13 cellular contexts compared by ENCODE assay signal in genomic region chr10:133390597-133391248, GRCh38. TPM values are rescaled to one million over a fixed set of nuclear protein-coding genes. Genes with fewer than 3 reads are reported as not detected.
A peak's percentile ranks its signal among the peaks of the same experiment; 100 is the strongest.
DNase-seq lines count a peak whose midpoint lies in the region; ATAC-seq, FAIRE-seq and TF ChIP-seq lines count a peak whose summit lies in the region.
"Had no signal": no experiment of that assay in that cellular context is flagged by ENCODE, and none has a peak within 500 bp of the region (broad histone marks: within the 10 kb centered on the region; RNA-seq: fewer than 3 reads in every experiment).

No MANE protein-coding gene starts in this region.

- no peak for TF ChIP-seq EP300 in H1 (IDR thresholded peaks at IDR 0.05; ENCODE audit: borderline replicate concordance in 1 of 2, low read depth in 2 of 2, low read length in 2 of 2)

- no peak for FAIRE-seq in H1 (lab: Jason Lieb, UNC)
- FAIRE-seq: G401.6 had no signal

- peaks cover 0 to 12% of the 10 kb centered on the region in 2 experiments; a peak in 2 of 4 replicates for H3K79me2 ChIP-seq in H1 (ENCODE audit: control insufficient read depth in 1 of 2, insufficient read depth in 2 of 2, low read length in 2 of 2)

- no peaks in the 10 kb centered on the region for H3K9me3 ChIP-seq in H1 (ENCODE audit: insufficient read depth in 2 of 2, low read depth in 1 of 2, low read length in 1 of 2)
- H3K9me3 ChIP-seq: gastroesophageal sphincter, lower lobe of right lung had no signal

- H3K9me3 Mint-ChIP-seq in activated T-cell treated with anti-CD3 and anti-CD28 coated beads, Interleukin-2, amount 50 U/mL, for 24 hours = no peaks in the 10 kb centered on the region
- H3K9me3 Mint-ChIP-seq in T-cell = no peaks in the 10 kb centered on the region
- H3K9me3 Mint-ChIP-seq: HFFc6 had no signal

- no peaks in the 10 kb centered on the region for H3K27me3 ChIP-seq in H1 (replicated peaks in 1 of 4; ENCODE audit: control insufficient read depth in 3 of 4, extremely low read depth in 1 of 4, insufficient read depth in 3 of 4, low read length in 3 of 4)
- H3K27me3 ChIP-seq: gastroesophageal sphincter had no signal

- H3K4ac ChIP-seq in H1 (replicated peaks; ENCODE audit: insufficient read length, low read depth, low read length) = no peak overlapping the region

- peak; percentile 46 for DNase-seq in activated T-cell treated with anti-CD3 and anti-CD28 coated beads, Interleukin-2, amount 50 U/mL, for 24 hours
- no peak for DNase-seq in activated T-cell treated with anti-CD3 and anti-CD28 coated beads for 4 hours
- DNase-seq in T-cell = peak in 1 of 34 experiments; percentile 17
- no peak for DNase-seq in H1 (ENCODE audit: low read depth in 1 of 2, low spot score in 2 of 2)
- DNase-seq in stimulated activated CD8-positive, alpha-beta memory T cell treated with anti-CD3 and anti-CD28 coated beads, Interleukin-4, amount 100 ng/mL, for 48 hours = peak; percentile 36
- DNase-seq in NCI-H2081 (lab: John Stamatoyannopoulos, UW) = no peak
- no peak for DNase-seq in NCI-H526 (lab: John Stamatoyannopoulos, UW)
- DNase-seq: HFFc6, MV-4-11 had no signal

- no peak for TF ChIP-seq RAD21 in H1 (IDR thresholded peaks at IDR 0.05 in 1 of 2, conservative IDR thresholded peaks at IDR 0.05 in 1 of 2; ENCODE audit: low read depth in 2 of 2, low read length in 2 of 2)

- CTCF ChIA-PET in T-cell (lab: Charles Lee) (interaction anchor here in 1 of 2 donors (0.7 kb wide), 2 partner anchors 61 to 131 kb away, joined by 3 to 4 read pairs; no protein-coding TSS in a partner anchor), H1 (lab: Charles Lee; ENCODE audit: partially characterized antibody) (interaction anchor here (1.6 to 1.9 kb wide), 2 partner anchors 61 to 63 kb away, joined by 4 to 5 read pairs; no protein-coding TSS in a partner anchor)

- H4K5ac ChIP-seq in H1 (ENCODE audit: insufficient read length, low read depth, low read length) = no peak overlapping the region

- POLR2A ChIA-PET in T-cell (lab: Charles Lee) = interaction anchor here in 1 of 2 donors (1.4 kb wide), 1 partner anchor 10 kb away, joined by 3 read pairs; no protein-coding TSS in a partner anchor
- POLR2A ChIA-PET in H1 (lab: Charles Lee; ENCODE audit: partially characterized antibody) = interaction anchor here (0.8 to 6.0 kb wide), 4 partner anchors 10 to 35 kb away, joined by 3 to 25 read pairs (median 4); partner anchors contain the start of gene PAOX

- peak overlapping the region; percentile 63 for H3K4me3 Mint-ChIP-seq in activated T-cell treated with anti-CD3 and anti-CD28 coated beads, Interleukin-2, amount 50 U/mL, for 24 hours
- peak overlapping the region in 2 of 3 donors; percentile 78 to 84 for H3K4me3 Mint-ChIP-seq in T-cell
- H3K4me3 Mint-ChIP-seq: HFFc6 had no signal

- H3K4me1 Mint-ChIP-seq in activated T-cell treated with anti-CD3 and anti-CD28 coated beads, Interleukin-2, amount 50 U/mL, for 24 hours (ENCODE audit: low read depth) = peaks cover 58% of the 10 kb centered on the region
- H3K4me1 Mint-ChIP-seq in T-cell = peaks cover 35 to 58% (median 56%) of the 10 kb centered on the region in 3 donors

- no peak overlapping the region for H2BK5ac ChIP-seq in H1 (ENCODE audit: low read depth, low read length)

- H3K36me3 Mint-ChIP-seq in activated T-cell treated with anti-CD3 and anti-CD28 coated beads, Interleukin-2, amount 50 U/mL, for 24 hours (ENCODE audit: low read depth) = peaks cover 16% of the 10 kb centered on the region
- peaks cover 6% of the 10 kb centered on the region for H3K36me3 Mint-ChIP-seq in T-cell

- no peak for TF ChIP-seq CTCF in H1 (IDR thresholded peaks at IDR 0.05; ENCODE audit: control extremely low read depth in 1 of 3, insufficient read depth in 1 of 3, low read depth in 1 of 3, low read length in 3 of 3)

- H3K27ac Mint-ChIP-seq in activated T-cell treated with anti-CD3 and anti-CD28 coated beads, Interleukin-2, amount 50 U/mL, for 24 hours = peak overlapping the region; percentile 97
- H3K27ac Mint-ChIP-seq in T-cell = peak overlapping the region; percentile 95 to 96
- H3K27ac Mint-ChIP-seq: HFFc6 had no signal

- H3K14ac ChIP-seq in H1 (ENCODE audit: insufficient read length) = no peak overlapping the region

- H3K79me1 ChIP-seq in H1 (ENCODE audit: low read depth, low read length) = no peaks in the 10 kb centered on the region; the same call in 1 of the 2 replicates

- no peak for ATAC-seq in T-cell (replicated peaks in 1 of 4)
- ATAC-seq in HG02870 (IDR thresholded peaks at IDR 0.05; ENCODE audit: unreplicated experiment) = no peak
- ATAC-seq: gastroesophageal sphincter, lower lobe of right lung had no signal

- H3K4me3 ChIP-seq in H1 (ENCODE audit: extremely low read depth in 1 of 4, insufficient read depth in 2 of 4, low read depth in 3 of 4, low read length in 4 of 4) = no peak overlapping the region
- H3K4me3 ChIP-seq: gastroesophageal sphincter had no signal

- peaks cover 0 to 3% (median 0%) of the 10 kb centered on the region in 4 experiments; a peak in 3 of 7 replicates for H3K4me1 ChIP-seq in H1 (replicated peaks in 1 of 4; ENCODE audit: control insufficient read depth in 3 of 4, insufficient read depth in 4 of 4, low read length in 3 of 4)

- H3K23me2 ChIP-seq in H1 (ENCODE audit: low read depth, low read length) = peaks cover 2% of the 10 kb centered on the region; the same call in 1 of the 2 replicates

- no peaks in the 10 kb centered on the region for H4K20me1 ChIP-seq in H1 (replicated peaks in 1 of 2; ENCODE audit: control insufficient read depth in 1 of 2, insufficient read depth in 2 of 2, low read length in 2 of 2)

- no peak overlapping the region for H4K91ac ChIP-seq in H1 (replicated peaks; ENCODE audit: insufficient read length, low read length)

- H3K23ac ChIP-seq in H1 (ENCODE audit: insufficient read length) = no peak overlapping the region

- no peak overlapping the region for H3K18ac ChIP-seq in H1 (ENCODE audit: extremely low read depth, low read length)

- no peaks in the 10 kb centered on the region for H3K27me3 Mint-ChIP-seq in activated T-cell treated with anti-CD3 and anti-CD28 coated beads, Interleukin-2, amount 50 U/mL, for 24 hours
- no peaks in the 10 kb centered on the region for H3K27me3 Mint-ChIP-seq in T-cell

- H4K8ac ChIP-seq in H1 (ENCODE audit: extremely low read depth, insufficient read depth, low read length) = no peak overlapping the region

- no peak overlapping the region for H2AK5ac ChIP-seq in H1 (ENCODE audit: low read depth, low read length)

- no peak overlapping the region for H2BK12ac ChIP-seq in H1 (ENCODE audit: low read depth, low read length)

- H3K4me2 ChIP-seq in H1 (ENCODE audit: insufficient read depth in 1 of 2, low read depth in 2 of 2, low read length in 2 of 2) = no peak overlapping the region

- H2BK15ac ChIP-seq in H1 (ENCODE audit: low read length) = no peak overlapping the region

- H3K27ac ChIP-seq in H1 (ENCODE audit: low read depth, low read length) = no peak overlapping the region

- no peak overlapping the region for H2BK20ac ChIP-seq in H1 (ENCODE audit: low read length)

- H3K9ac ChIP-seq in H1 (replicated peaks in 1 of 4; ENCODE audit: extremely low read depth in 1 of 4, low read depth in 3 of 4, low read length in 3 of 4) = no peak overlapping the region

- H3K56ac ChIP-seq in H1 (replicated peaks; ENCODE audit: insufficient read length, low read depth, low read length) = no peak overlapping the region

- H3K36me3 ChIP-seq in H1 (ENCODE audit: control insufficient read depth in 2 of 4, insufficient read depth in 4 of 4, low read length in 3 of 4) = peaks cover 0 to under 1% (median 0%) of the 10 kb centered on the region in 4 experiments; a peak in 2 of 8 replicates

- no peak for TF ChIP-seq POLR2A in H1 (IDR thresholded peaks at IDR 0.05; ENCODE audit: control extremely low read depth in 1 of 2, low read depth in 2 of 2, low read length in 2 of 2)

- H2AFZ ChIP-seq in H1 (ENCODE audit: low read length) = no peak overlapping the region

- no peak overlapping the region for H2BK120ac ChIP-seq in H1 (replicated peaks; ENCODE audit: low read depth, low read length)

- WGBS in H1 (ENCODE audit: extremely low coverage in 1 of 2, insufficient coverage in 1 of 2, insufficient read length in 1 of 2, insufficient replicate concordance in 2 of 2, low coverage in 1 of 2, low lambda C conversion rate in 2 of 2, missing lambda C conversion rate in 1 of 2), 2 experiments = 95% methylated on average over 19 of the region's 19 CpGs; no CpG with 5 or more reads in 1 of the 2 experiments

RNA-seq across cellular contexts. Expression of gene MTG1, which starts 3.2 kb away (rescaled TPM):
- 10 to 100 TPM; 46.7 to 79.3 (median 69.4) TPM for total RNA-seq in T-cell
- 56.6 and 57.8 TPM in 2 replicates for total RNA-seq in H1 (2021; fragmentation: NEBNext Ultra II Directional; extraction: Animal tissue kit (Norgen Biotek cat#: 25700))
- polyA plus RNA-seq in H1 (2011; rRNA removed) = 81.6 and 97.2 TPM in 2 replicates
- 119 TPM for polyA plus RNA-seq in H1 (2011; cell fraction: cytosol; rRNA removed)
- polyA plus RNA-seq in H1 (2011; cell fraction: nucleus; rRNA removed) = 159 TPM
- 58.2 to 80.0 TPM (median 65.1 TPM) in 4 replicates for polyA plus RNA-seq in H1 (2012, experiment 1 of 2)
- 65.0 TPM for polyA plus RNA-seq in H1 (2012, experiment 2 of 2)
- polyA plus RNA-seq in H1 (2013, experiment 1 of 2) = 49.7 TPM
- 44.0 TPM for polyA plus RNA-seq in H1 (2013, experiment 2 of 2)
- 52.2 and 67.8 TPM in 2 replicates for polyA minus RNA-seq in H1 (2011; rRNA and poly(A)+ RNA removed)
- polyA minus RNA-seq in H1 (2011; cell fraction: cytosol; rRNA and poly(A)+ RNA removed) = 40.6 TPM
- 52.3 TPM for polyA minus RNA-seq in H1 (2011; cell fraction: nucleus; rRNA and poly(A)+ RNA removed)

RNA-seq across cellular contexts. Expression of gene PAOX, which starts 11.7 kb away (rescaled TPM):
- 10 to 100 TPM in 3 of 5 donors, 1 to 10 TPM in 2; 4.3 to 20.0 (median 14.5) TPM for total RNA-seq in T-cell
- 4.2 and 4.3 TPM in 2 replicates for total RNA-seq in H1 (2021; fragmentation: NEBNext Ultra II Directional; extraction: Animal tissue kit (Norgen Biotek cat#: 25700))
- polyA plus RNA-seq in H1 (2011; rRNA removed) = 3.7 and 6.5 TPM in 2 replicates
- polyA plus RNA-seq in H1 (2011; cell fraction: cytosol; rRNA removed) = 4.5 TPM
- 7.1 TPM for polyA plus RNA-seq in H1 (2011; cell fraction: nucleus; rRNA removed)
- 3.9 to 5.0 TPM (median 4.5 TPM) in 4 replicates for polyA plus RNA-seq in H1 (2012, experiment 1 of 2)
- 4.7 TPM for polyA plus RNA-seq in H1 (2012, experiment 2 of 2)
- polyA plus RNA-seq in H1 (2013, experiment 1 of 2) = 2.6 TPM
- 2.5 TPM for polyA plus RNA-seq in H1 (2013, experiment 2 of 2)
- polyA minus RNA-seq in H1 (2011; rRNA and poly(A)+ RNA removed) = 2.3 and 2.9 TPM in 2 replicates
- 2.6 TPM for polyA minus RNA-seq in H1 (2011; cell fraction: cytosol; rRNA and poly(A)+ RNA removed)
- polyA minus RNA-seq in H1 (2011; cell fraction: nucleus; rRNA and poly(A)+ RNA removed) = 3.4 TPM

RNA-seq across cellular contexts. Expression of gene ECHS1, which starts 17.6 kb away (rescaled TPM):
- total RNA-seq in T-cell = 10 to 100 TPM; 17.6 to 31.7 (median 27.2) TPM
- total RNA-seq in H1 (2021; fragmentation: NEBNext Ultra II Directional; extraction: Animal tissue kit (Norgen Biotek cat#: 25700)) = 101 and 108 TPM in 2 replicates
- polyA plus RNA-seq in H1 (2011; rRNA removed) = 41.7 and 52.2 TPM in 2 replicates
- 45.6 TPM for polyA plus RNA-seq in H1 (2011; cell fraction: cytosol; rRNA removed)
- polyA plus RNA-seq in H1 (2011; cell fraction: nucleus; rRNA removed) = 57.4 TPM
- 89.7 to 117 TPM (median 107 TPM) in 4 replicates for polyA plus RNA-seq in H1 (2012, experiment 1 of 2)
- 170 TPM for polyA plus RNA-seq in H1 (2012, experiment 2 of 2)
- 78.8 TPM for polyA plus RNA-seq in H1 (2013, experiment 1 of 2)
- polyA plus RNA-seq in H1 (2013, experiment 2 of 2) = 83.3 TPM
- 23.2 and 29.4 TPM in 2 replicates for polyA minus RNA-seq in H1 (2011; rRNA and poly(A)+ RNA removed)
- polyA minus RNA-seq in H1 (2011; cell fraction: cytosol; rRNA and poly(A)+ RNA removed) = 33.2 TPM
- polyA minus RNA-seq in H1 (2011; cell fraction: nucleus; rRNA and poly(A)+ RNA removed) = 10.3 TPM

RNA-seq across cellular contexts. Expression of gene FUOM, which starts 32.9 kb away (rescaled TPM):
- total RNA-seq in T-cell = 10 to 100 TPM in 4 of 5 donors, 1 to 10 TPM in 1; 9.4 to 30.3 (median 26.9) TPM
- total RNA-seq in H1 (2021; fragmentation: NEBNext Ultra II Directional; extraction: Animal tissue kit (Norgen Biotek cat#: 25700)) = 21.1 and 22.0 TPM in 2 replicates
- polyA plus RNA-seq in H1 (2011; rRNA removed) = 30.4 and 41.6 TPM in 2 replicates
- 34.4 TPM for polyA plus RNA-seq in H1 (2011; cell fraction: cytosol; rRNA removed)
- 40.7 TPM for polyA plus RNA-seq in H1 (2011; cell fraction: nucleus; rRNA removed)
- 14.1 to 21.4 TPM (median 19.5 TPM) in 4 replicates for polyA plus RNA-seq in H1 (2012, experiment 1 of 2)
- polyA plus RNA-seq in H1 (2012, experiment 2 of 2) = 31.3 TPM
- polyA plus RNA-seq in H1 (2013, experiment 1 of 2) = 26.0 TPM
- 24.2 TPM for polyA plus RNA-seq in H1 (2013, experiment 2 of 2)
- polyA minus RNA-seq in H1 (2011; rRNA and poly(A)+ RNA removed) = 3.3 and 4.7 TPM in 2 replicates
- polyA minus RNA-seq in H1 (2011; cell fraction: cytosol; rRNA and poly(A)+ RNA removed) = 13.8 TPM
- polyA minus RNA-seq in H1 (2011; cell fraction: nucleus; rRNA and poly(A)+ RNA removed) = 49.8 TPM

RNA-seq across cellular contexts. Expression of gene SPRN, which starts 33.7 kb away (rescaled TPM):
- under 1 TPM in 2 of 5 donors, not detected in 3; 0.06 to 0.12 TPM for total RNA-seq in T-cell
- total RNA-seq in H1 (2021; fragmentation: NEBNext Ultra II Directional; extraction: Animal tissue kit (Norgen Biotek cat#: 25700)) = 0.24 and 0.42 TPM in 2 replicates
- 0.23 and 0.30 TPM in 2 replicates for polyA plus RNA-seq in H1 (2011; rRNA removed)
- 0.14 TPM for polyA plus RNA-seq in H1 (2011; cell fraction: cytosol; rRNA removed)
- polyA plus RNA-seq in H1 (2011; cell fraction: nucleus; rRNA removed) = 0.16 TPM
- polyA plus RNA-seq in H1 (2012, experiment 1 of 2) = 1.5 to 2.9 TPM (median 1.9 TPM) in 4 replicates
- polyA plus RNA-seq in H1 (2012, experiment 2 of 2) = 1.6 TPM
- polyA plus RNA-seq in H1 (2013, experiment 1 of 2) = 0.22 TPM
- 0.29 TPM for polyA plus RNA-seq in H1 (2013, experiment 2 of 2)
- 0.09 and 0.29 TPM in 2 replicates for polyA minus RNA-seq in H1 (2011; rRNA and poly(A)+ RNA removed)
- polyA minus RNA-seq in H1 (2011; cell fraction: cytosol; rRNA and poly(A)+ RNA removed) = not detected
- 0.60 TPM for polyA minus RNA-seq in H1 (2011; cell fraction: nucleus; rRNA and poly(A)+ RNA removed)
- total RNA-seq: lower lobe of right lung had no signal

Comparison
In these comparisons a context has a peak if more than half of its experiments do, and no peak if none do; other contexts are left out.
1. DNase-seq: peak in activated T-cell treated with anti-CD3 and anti-CD28 coated beads, Interleukin-2, amount 50 U/mL, for 24 hours (single experiment) and stimulated activated CD8-positive, alpha-beta memory T cell treated with anti-CD3 and anti-CD28 coated beads, Interleukin-4, amount 100 ng/mL, for 48 hours (single experiment); none in activated T-cell treated with anti-CD3 and anti-CD28 coated beads for 4 hours (single experiment), H1 (0 of 2), NCI-H2081 (0 of 2) and NCI-H526 (0 of 2).